ENCODE assay signal across 21 cellular contexts in genomic region chr12:122013792-122014590, GRCh38. TPM values are rescaled to one million over a fixed set of nuclear protein-coding genes. Genes with fewer than 3 reads are reported as not detected.
A peak's percentile ranks its signal among the peaks of the same experiment; 100 is the strongest.
DNase-seq lines count a peak whose midpoint lies in the region; ATAC-seq, FAIRE-seq and TF ChIP-seq lines count a peak whose summit lies in the region.
"Had no signal": no experiment of that assay in that cellular context is flagged by ENCODE, and none has a peak within 500 bp of the region (broad histone marks: within the 10 kb centered on the region; RNA-seq: fewer than 3 reads in every experiment).

No MANE protein-coding gene starts in this region.

- H3K4me2 ChIP-seq in K562 (ENCODE audit: insufficient read depth, low read length) = peak overlapping the region; percentile 29

- TF ChIP-seq POLR2A in K562 (conservative IDR thresholded peaks at IDR 0.05) = no peak

- H3K27me3 ChIP-seq in K562 (ENCODE audit: control insufficient read depth in 2 of 2, insufficient read depth in 2 of 2, low read length in 2 of 2) = peaks cover 0 to 3% of the 10 kb centered on the region in 2 experiments; a peak in 1 of 5 replicates
- H3K27me3 ChIP-seq: heart right ventricle had no signal

- POLR2A ChIA-PET in K562 (lab: Yijun Ruan, JAX) = interaction anchor here (0.6 to 1.0 kb wide), 3 partner anchors 9 to 80 kb away, joined by 3 to 4 read pairs (median 3); no protein-coding TSS in a partner anchor

- peaks cover 4% of the 10 kb centered on the region for H3K9me3 ChIP-seq in KOPT-K1 (ENCODE audit: insufficient read depth, low read length, poor library complexity, severe bottlenecking)
- H3K9me3 ChIP-seq in K562 (replicated peaks; ENCODE audit: control insufficient read depth, insufficient read depth, low read depth, low read length) = peaks cover 5% of the 10 kb centered on the region; the same call in 1 of the 2 replicates

- H3K4me1 ChIP-seq in K562 (replicated peaks in 1 of 2; ENCODE audit: control insufficient read depth in 2 of 2, insufficient read depth in 2 of 2, low read length in 2 of 2) = peaks cover 5 to 6% of the 10 kb centered on the region in 2 experiments
- H3K4me1 ChIP-seq: heart right ventricle had no signal

- WGBS in K562 (ENCODE audit: insufficient coverage, low coverage, missing lambda C conversion rate) = 42% methylated on average over 18 of the region's 18 CpGs

- H3K36me3 ChIP-seq in KOPT-K1 (ENCODE audit: insufficient read depth, low read length) (no peaks in the 10 kb centered on the region), K562 (ENCODE audit: control insufficient read depth, insufficient read depth, low read length) (no peaks in the 10 kb centered on the region)
- H3K36me3 ChIP-seq: heart right ventricle had no signal

- H2AFZ ChIP-seq in K562 (ENCODE audit: low read depth, low read length) = peak overlapping the region; percentile 76

- no peak for TF ChIP-seq EP300 in K562 (IDR thresholded peaks at IDR 0.05; ENCODE audit: low read length)

- TF ChIP-seq CTCF in K562 (IDR thresholded peaks at IDR 0.05 in 2 of 3, conservative IDR thresholded peaks at IDR 0.05 in 1 of 3; ENCODE audit: insufficient read depth in 2 of 3, low read depth in 1 of 3, low read length in 3 of 3) = no peak

- ATAC-seq in K562 (peak; percentile 75), GM18909 (IDR thresholded peaks at IDR 0.05; ENCODE audit: poor library complexity, unreplicated experiment) (no peak)
- ATAC-seq: heart right ventricle, left colon had no signal

- peak overlapping the region in 1 of 2 experiments; percentile 53; a peak in 1 of 4 replicates for H3K9ac ChIP-seq in K562 (ENCODE audit: insufficient read depth in 1 of 2, low read depth in 2 of 2, low read length in 2 of 2)

- H3K9me1 ChIP-seq in K562 (ENCODE audit: control insufficient read depth, insufficient read depth, low read length) = no peaks in the 10 kb centered on the region

- no peaks in the 10 kb centered on the region for H4K20me1 ChIP-seq in K562 (replicated peaks; ENCODE audit: control insufficient read depth, insufficient read depth, low read length)

- no peaks in the 10 kb centered on the region for H3K79me2 ChIP-seq in K562 (ENCODE audit: control insufficient read depth, insufficient read depth, low read length)

- BruUV-seq in K562 (replicated peaks; lab: Mats Ljungman, UMichigan) = no TSS peak

- peak; percentile 78 for FAIRE-seq in K562 (lab: Jason Lieb, UNC)
- FAIRE-seq: HepG2 had no signal

- CTCF ChIA-PET in K562 (lab: Yijun Ruan, JAX; ENCODE audit: low intra/inter-chr PET ratio) = interaction anchor here (0.6 kb wide), 1 partner anchor 547 kb away, joined by 4 read pairs; no protein-coding TSS in a partner anchor

- DNase-seq in NCI-H1417 (lab: John Stamatoyannopoulos, UW) = peak in 2 of 3 experiments; percentile 16 to 24
- DNase-seq in NCI-H1417 treated with DMSO at 0.1 percent for 48 hours (lab: John Stamatoyannopoulos, UW) = no peak
- peak; percentile 67 for DNase-seq in NOMO-1 treated with dmso at 0.1 percent for 144 hours (lab: John Stamatoyannopoulos, UW; ENCODE audit: unreplicated experiment)
- DNase-seq in K562 (ENCODE audit: extremely low read depth in 1 of 4, low spot score in 3 of 4) = peak in 1 of 4 experiments; percentile 27
- DNase-seq in HuH-7.5 (ENCODE audit: low spot score) = no peak
- DNase-seq in NCI-H2196 (lab: John Stamatoyannopoulos, UW; ENCODE audit: unreplicated experiment) = no peak
- DNase-seq: activated CD4-positive, alpha-beta T cell treated with anti-CD3 and anti-CD28 coated beads, Interleukin-2, amount 10 ng/mL, durations not matched to agents 24 days and 14 days; activated CD8-positive, alpha-beta memory T cell treated with anti-CD3 and anti-CD28 coated beads, Interleukin-2, amount 50 U/mL, for 48 hours; activated effector memory CD4-positive, alpha-beta T cell treated with anti-CD3 and anti-CD28 coated beads, Interleukin-2, amount 50 U/mL, for 16 hours; GOT3; heart right ventricle; left colon; NCI-H187 treated with DMSO at 0.1 percent for 48 hours; SHP77; stimulated activated CD4-positive, alpha-beta T cell treated with anti-CD3 and anti-CD28 coated beads, Interleukin-2, amount 100 ng/mL, for 48 hours; stimulated activated naive CD4-positive, alpha-beta T cell had no signal

- no peak overlapping the region for H3K4me3 ChIP-seq in K562
- H3K4me3 ChIP-seq: heart right ventricle had no signal

- no peak for TF ChIP-seq RAD21 in K562 (CRISPR knock-in tag; conservative IDR thresholded peaks at IDR 0.05 in 1 of 2, IDR thresholded peaks at IDR 0.05 in 1 of 2)

- intact Hi-C loops in K562 (cut with micrococcal nuclease) = no loop called here

- H3K27ac ChIP-seq in KOPT-K1 (ENCODE audit: low read depth, low read length, poor library complexity, severe bottlenecking) (peak overlapping the region; percentile 38), K562 (ENCODE audit: extremely low read depth, low read depth, low read length) (no peak overlapping the region)
- H3K27ac ChIP-seq: 22Rv1, epithelial cell of prostate, heart right ventricle had no signal

- in situ Hi-C loops in K562 (cut with MboI) = no loop called here

TF ChIP-seq in K562, 482 proteins besides CTCF, POLR2A, EP300 and RAD21:
- TF ChIP-seq ZNF143 (CRISPR knock-in tag; IDR thresholded peaks at IDR 0.05) (no peak), ZFX (CRISPR knock-in tag; IDR thresholded peaks at IDR 0.05) (0 out of 2 replicates have a peak, but pooled peaks have one; percentile 17), TFAM (CRISPR knock-in tag; conservative IDR thresholded peaks at IDR 0.05) (no peak), FOSL1 (tag; conservative IDR thresholded peaks at IDR 0.05) (no peak), ZNF239 (CRISPR knock-in tag; IDR thresholded peaks at IDR 0.05) (no peak), BDP1 (IDR thresholded peaks at IDR 0.05; ENCODE audit: insufficient read depth, insufficient read length) (no peak), ZBTB33 (CRISPR knock-in tag; IDR thresholded peaks at IDR 0.05) (peak; percentile 66; the same call in 1 of the 2 replicates)

RNA-seq across cellular contexts. Expression of gene BCL7A, which starts 7.7 kb away (rescaled TPM):
- total RNA-seq in K562 (2011; cell fraction: chromatin; rRNA removed; ENCODE audit: low replicate concordance) = 14.3 and 26.5 TPM in 2 replicates
- 14.6 and 18.5 TPM in 2 replicates for total RNA-seq in K562 (2011; cell fraction: nucleolus; rRNA removed)
- total RNA-seq in K562 (2011; cell fraction: nucleoplasm; rRNA removed) = 12.9 and 13.2 TPM in 2 replicates
- total RNA-seq in K562 (2014; rRNA removed) (16.1 and 23.1 TPM in 2 replicates), K562 (2014; rRNA removed; fragmentation: Illumina TruSeq; extraction: Trizol) (11.0 and 13.6 TPM in 2 replicates), K562 (2015; rRNA removed; fragmentation: Illumina TruSeq; extraction: Trizol) (14.9 TPM in 2 replicates), K562 (2021) (19.9 and 21.9 TPM in 2 replicates)
- polyA plus RNA-seq in K562 (2011; rRNA removed) (11.2 and 11.5 TPM in 2 replicates), K562 (2014; fragmentation: Illumina TruSeq; extraction: Trizol) (19.5 and 20.1 TPM in 2 replicates), K562 (2014; fragmentation: Nextera tagmentation; extraction: Ambion mirVana) (under 1 TPM; 0.25 to 0.30 TPM), K562 (2014; rRNA removed) (16.8 and 17.1 TPM in 2 replicates)
- 13.9 and 19.9 TPM in 2 replicates for polyA plus RNA-seq in K562 (2011; cell fraction: cytosol; rRNA removed)
- polyA plus RNA-seq in K562 (2011; cell fraction: nucleus; rRNA removed) = 9.8 and 12.1 TPM in 2 replicates
- 14.5 and 17.2 TPM in 2 replicates for polyA plus RNA-seq in K562 (2012)
- 9.0 and 9.8 TPM in 2 replicates for polyA minus RNA-seq in K562 (2011; rRNA and poly(A)+ RNA removed)
- polyA minus RNA-seq in K562 (2011; cell fraction: cytosol; rRNA and poly(A)+ RNA removed) = 8.2 and 11.0 TPM in 2 replicates
- polyA minus RNA-seq in K562 (2011; cell fraction: nucleus; rRNA and poly(A)+ RNA removed) = 2.8 and 4.3 TPM in 2 replicates

Comparison
In these comparisons a context has a peak if more than half of its experiments do, and no peak if none do; other contexts are left out.
1. DNase-seq: peak in NCI-H1417 (2 of 3) and NOMO-1 treated with dmso at 0.1 percent for 144 hours (single experiment); none in NCI-H1417 treated with DMSO at 0.1 percent for 48 hours (single experiment), HuH-7.5 (single experiment) and NCI-H2196 (single experiment).